ENCODE assay signal across 1 cellular context in genomic region chr3:178206554-178206953, GRCh38.
TF ChIP-seq lines count a peak whose summit lies in the region.

No MANE protein-coding gene starts in this region.

TF ChIP-seq in WTC11, 78 proteins besides CTCF, POLR2A, EP300 and RAD21 (continued from another document):
- TF ChIP-seq E2F5 (CRISPR knock-in tag; IDR thresholded peaks at IDR 0.05) (no peak), SMAD3 (CRISPR knock-in tag; IDR thresholded peaks at IDR 0.05; ENCODE audit: borderline replicate concordance) (no peak), FOXK1 (CRISPR knock-in tag; IDR thresholded peaks at IDR 0.05) (no peak), GRHL2 (CRISPR knock-in tag; IDR thresholded peaks at IDR 0.05; ENCODE audit: insufficient replicate concordance, severe bottlenecking) (no peak), ATF2 (CRISPR knock-in tag; IDR thresholded peaks at IDR 0.05; ENCODE audit: borderline replicate concordance, low read depth) (no peak)
